In genomic region chr19:45144431-45145269, GRCh38 we compare ENCODE assay signal across 1 cellular context.
A peak's percentile ranks its signal among the peaks of the same experiment; 100 is the strongest.
TF ChIP-seq lines count a peak whose summit lies in the region.

No MANE protein-coding gene starts in this region.

TF ChIP-seq in K562, 482 proteins besides CTCF, POLR2A, EP300 and RAD21:
- no peak for TF ChIP-seq MTA2 (IDR thresholded peaks at IDR 0.05; ENCODE audit: low read depth)
- TF ChIP-seq ZEB2 (IDR thresholded peaks at IDR 0.05), result no peak
- TF ChIP-seq KLF13 (tag; IDR thresholded peaks at IDR 0.05; ENCODE audit: borderline replicate concordance, low read depth), result no peak
- peak; percentile 23 for TF ChIP-seq POLR2G (IDR thresholded peaks at IDR 0.05; ENCODE audit: low read depth, low read length)
- TF ChIP-seq ZBTB5 (IDR thresholded peaks at IDR 0.05), result no peak
- TF ChIP-seq ZFP1 (CRISPR knock-in tag; IDR thresholded peaks at IDR 0.05), result no peak
